In genomic region chrX:31014474-31014873, GRCh38 we compare ENCODE assay signal across 10 cellular contexts. TPM values are rescaled to one million over a fixed set of nuclear protein-coding genes. Genes with fewer than 3 reads are reported as not detected.
"Had no signal": no experiment of that assay in that cellular context is flagged by ENCODE, and none has a peak within 500 bp of the region (broad histone marks: within the 10 kb centered on the region; RNA-seq: fewer than 3 reads in every experiment).

No MANE protein-coding gene starts in this region.

RNA-seq across cellular contexts. Expression of gene FTHL17, which starts 57.4 kb away (rescaled TPM):
- total RNA-seq: HT1080, LHCN-M2, MCF 10A, NCI-H460, PC-9, Peyer's patch, Right ventricle myocardium inferior, RPMI7951, SJCRH30 had no signal
- polyA plus RNA-seq: IgD-negative memory B cell had no signal
